ENCODE assay signal across 8 cellular contexts in genomic region chr2:237696471-237696870, GRCh38.
DNase-seq lines count a peak whose midpoint lies in the region; ATAC-seq, FAIRE-seq and TF ChIP-seq lines count a peak whose summit lies in the region.

No MANE protein-coding gene starts in this region.

- TF ChIP-seq POLR2A in spleen (IDR thresholded peaks at IDR 0.05): no peak

- peak overlapping the region; percentile 94 for H3K27ac Mint-ChIP-seq in chondrocyte (ENCODE audit: unreplicated experiment)

- TF ChIP-seq CTCF in chondrocyte (IDR thresholded peaks at IDR 0.05): no peak
- TF ChIP-seq CTCF in spleen (IDR thresholded peaks at IDR 0.05 in 8 of 11, conservative IDR thresholded peaks at IDR 0.05 in 3 of 11): no peak

- intact Hi-C loops in spleen (cut with DNase I; ENCODE audit: low total_unique reads): no loop called here

- H3K4me1 ChIP-seq in spleen: peaks cover 79 to 90% (median 85%) of the 10 kb centered on the region in 6 donors

- no peak overlapping the region for H3K4me3 Mint-ChIP-seq in chondrocyte (ENCODE audit: unreplicated experiment)

- no peaks in the 10 kb centered on the region for H3K27me3 Mint-ChIP-seq in chondrocyte (ENCODE audit: low read depth)

- H3K36me3 Mint-ChIP-seq in chondrocyte (ENCODE audit: low read depth): no peaks in the 10 kb centered on the region

- H3K9me3 Mint-ChIP-seq in chondrocyte (ENCODE audit: low read depth): no peaks in the 10 kb centered on the region

- DNase-seq in GM19239 (ENCODE audit: insufficient read length, low spot score) (no peak), chondrocyte (ENCODE audit: low spot score) (no peak), spleen (peak; percentile 83), MG63 (no peak), NOMO-1 treated with DMSO at 0.1 percent for 48 hours (lab: John Stamatoyannopoulos, UW; ENCODE audit: unreplicated experiment) (no peak), NCI-H1436 (lab: John Stamatoyannopoulos, UW) (no peak), HuH-7.5 (ENCODE audit: low spot score) (no peak)

- H3K9me3 ChIP-seq in spleen: no peaks in the 10 kb centered on the region
- H3K9me3 ChIP-seq in MG63: no peaks in the 10 kb centered on the region

- H3K27me3 ChIP-seq in spleen (replicated peaks in 1 of 7): no peaks in the 10 kb centered on the region
- H3K27me3 ChIP-seq in MG63: no peaks in the 10 kb centered on the region

- no peaks in the 10 kb centered on the region for H3K36me3 ChIP-seq in spleen
- H3K36me3 ChIP-seq in MG63: peaks cover 9% of the 10 kb centered on the region

- peak; percentile 26 for ATAC-seq in HG03378 (IDR thresholded peaks at IDR 0.05; ENCODE audit: unreplicated experiment)

- H3K4me1 Mint-ChIP-seq in chondrocyte (ENCODE audit: low read depth): peaks cover 84% of the 10 kb centered on the region

- 11 to 21% (median 15%) methylated on average over 5 of the region's 5 CpGs for WGBS in spleen, 5 donors

- H3K27ac ChIP-seq in spleen: peak overlapping the region; percentile 77 to 100 (median 98)

- FAIRE-seq in GM19239 (lab: Jason Lieb, UNC): peak; percentile 95

- peak overlapping the region in 4 of 8 donors; percentile 0 to 37 (median 12) for H3K4me3 ChIP-seq in spleen
- H3K4me3 ChIP-seq in MG63: no peak overlapping the region
